Comparison of ENCODE assay signal across 26 cellular contexts in the genomic region with DNA sequence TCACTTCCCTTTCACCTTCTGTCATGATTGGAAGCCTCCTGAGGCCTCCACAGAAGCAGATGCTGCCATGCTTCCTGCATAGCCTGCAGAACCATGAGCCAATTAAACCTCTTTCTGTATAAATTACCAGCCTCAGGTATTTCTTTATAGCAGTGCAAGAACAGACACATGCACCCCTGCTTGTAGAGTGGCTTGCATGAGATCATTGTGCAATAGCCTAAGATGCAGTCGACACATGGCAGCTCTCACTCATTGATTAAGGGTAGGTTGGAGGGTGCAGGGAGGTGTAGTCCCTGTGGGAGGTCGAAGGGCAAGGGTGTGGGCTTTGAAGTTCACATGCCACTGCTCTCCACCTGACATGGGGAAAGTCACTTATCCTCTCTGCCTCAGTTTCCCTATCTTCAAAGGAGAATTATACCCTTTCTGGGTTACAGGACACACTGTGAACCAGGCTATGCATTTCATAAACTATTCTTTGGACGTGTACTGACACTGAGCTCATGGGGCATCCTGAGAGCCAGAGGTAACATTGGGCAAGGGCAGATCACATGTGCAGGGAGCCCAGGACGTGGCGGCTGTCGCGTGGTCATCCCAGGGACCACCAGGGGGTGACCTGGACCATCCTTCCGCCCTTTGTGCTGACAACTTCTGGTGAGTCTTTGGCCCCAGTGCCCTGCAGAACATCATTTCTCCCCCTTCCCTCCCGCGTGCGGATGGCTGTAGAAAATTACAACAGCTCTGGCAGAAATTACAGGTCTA.
DNase-seq lines count a peak whose midpoint lies in the region; ATAC-seq and TF ChIP-seq lines count a peak whose summit lies in the region.
"Had no signal": no experiment of that assay in that cellular context is flagged by ENCODE, and none has a peak within 500 bp of the region (broad histone marks: within the 10 kb centered on the region; RNA-seq: fewer than 3 reads in every experiment).

No MANE protein-coding gene starts in this region.

- no peak overlapping the region for H3K4me2 ChIP-seq in osteoblast (ENCODE audit: insufficient read depth, low read length)

- H3K4me1 Mint-ChIP-seq in activated naive CD4-positive, alpha-beta T cell treated with anti-CD3 and anti-CD28 coated beads, Interleukin-2, amount 10 ng/mL, durations not matched to agents 7 days and 5 days: no peaks in the 10 kb centered on the region
- H3K4me1 Mint-ChIP-seq in activated naive CD4-positive, alpha-beta T cell treated with anti-CD3 and anti-CD28 coated beads for 36 hours (ENCODE audit: low read depth): no peaks in the 10 kb centered on the region
- H3K4me1 Mint-ChIP-seq: CD14-positive monocyte had no signal

- H3K27ac Mint-ChIP-seq in activated naive CD4-positive, alpha-beta T cell treated with anti-CD3 and anti-CD28 coated beads, Interleukin-2, amount 10 ng/mL, durations not matched to agents 7 days and 5 days: no peak overlapping the region
- H3K27ac Mint-ChIP-seq in activated naive CD4-positive, alpha-beta T cell treated with anti-CD3 and anti-CD28 coated beads for 36 hours: no peak overlapping the region

- peak; percentile 37 for ATAC-seq in left lobe of liver
- no peak for ATAC-seq in aorta (ENCODE audit: low FRiP score)
- no peak for ATAC-seq in mucosa of descending colon
- no peak for ATAC-seq in HG03045 (IDR thresholded peaks at IDR 0.05; ENCODE audit: unreplicated experiment)
- ATAC-seq: HCT116 had no signal

- CTCF ChIA-PET in activated naive CD4-positive, alpha-beta T cell treated with anti-CD3 and anti-CD28 coated beads, Interleukin-2, amount 10 ng/mL, durations not matched to agents 7 days and 5 days (lab: Charles Lee): no interaction called here
- CTCF ChIA-PET in activated naive CD4-positive, alpha-beta T cell treated with anti-CD3 and anti-CD28 coated beads for 36 hours (lab: Charles Lee): no interaction called here

- H4K20me1 ChIP-seq in osteoblast (ENCODE audit: insufficient read depth, low read length): no peaks in the 10 kb centered on the region

- no peak overlapping the region for H3K4me3 ChIP-seq in osteoblast (ENCODE audit: insufficient read depth, low read length)
- H3K4me3 ChIP-seq in aorta (ENCODE audit: low read length in 2 of 2): no peak overlapping the region
- no peak overlapping the region for H3K4me3 ChIP-seq in mucosa of descending colon
- H3K4me3 ChIP-seq: SJSA1 had no signal

- no peak overlapping the region for H2AFZ ChIP-seq in osteoblast (ENCODE audit: low read length)

- H3K36me3 ChIP-seq in osteoblast (ENCODE audit: insufficient read depth, low read length) (no peaks in the 10 kb centered on the region), aorta (ENCODE audit: control insufficient read depth in 1 of 2, insufficient read depth in 2 of 2, low read length in 1 of 2) (no peaks in the 10 kb centered on the region), mucosa of descending colon (ENCODE audit: low read depth) (no peaks in the 10 kb centered on the region)
- H3K36me3 ChIP-seq: BE2C, SJSA1 had no signal

- H3K9me3 ChIP-seq in osteoblast (ENCODE audit: low read depth, low read length): peaks cover 2% of the 10 kb centered on the region
- peaks cover 9% of the 10 kb centered on the region for H3K9me3 ChIP-seq in aorta (ENCODE audit: control insufficient read depth, low read length)
- peaks cover 12% of the 10 kb centered on the region for H3K9me3 ChIP-seq in mucosa of descending colon
- H3K9me3 ChIP-seq: SJSA1 had no signal

- peak; percentile 1 for DNase-seq in activated naive CD4-positive, alpha-beta T cell treated with anti-CD3 and anti-CD28 coated beads, Interleukin-2, amount 10 ng/mL, durations not matched to agents 7 days and 5 days
- no peak for DNase-seq in activated naive CD4-positive, alpha-beta T cell treated with anti-CD3 and anti-CD28 coated beads for 36 hours
- DNase-seq in left lobe of liver (ENCODE audit: low spot score) (no peak), osteoblast (ENCODE audit: insufficient read length, low spot score, missing footprints) (peak; percentile 32), aorta (peak; percentile 30 to 33), mucosa of descending colon (no peak), NCI-H1092 (lab: John Stamatoyannopoulos, UW) (no peak)
- DNase-seq: 8988T, ACHN, BE2C, Calu3, DND-41, KBM-7, MV-4-11, NCI-H1105 treated with DMSO at 0.1 percent for 48 hours, NCI-H2081, NCI-H2171, NCI-H226, NCI-H510A, NCI-H69, Right ventricle myocardium superior, RPMI8226 had no signal

- H3K9me3 Mint-ChIP-seq in activated naive CD4-positive, alpha-beta T cell treated with anti-CD3 and anti-CD28 coated beads, Interleukin-2, amount 10 ng/mL, durations not matched to agents 7 days and 5 days: peaks cover 7% of the 10 kb centered on the region
- peaks cover 2% of the 10 kb centered on the region for H3K9me3 Mint-ChIP-seq in activated naive CD4-positive, alpha-beta T cell treated with anti-CD3 and anti-CD28 coated beads for 36 hours

- intact Hi-C loops in activated naive CD4-positive, alpha-beta T cell treated with anti-CD3 and anti-CD28 coated beads for 36 hours (cut with micrococcal nuclease): no loop called here
- intact Hi-C loops in aorta (cut with DNase I) (no loop called here), mucosa of descending colon (cut with DNase I, micrococcal nuclease) (no loop called here)

- no peak for TF ChIP-seq CTCF in osteoblast (IDR thresholded peaks at IDR 0.05; ENCODE audit: extremely low read depth, low read depth, low read length)
- no peak for TF ChIP-seq CTCF in mucosa of descending colon (IDR thresholded peaks at IDR 0.05)

- H3K27me3 ChIP-seq in osteoblast (ENCODE audit: insufficient read depth, low read length): peaks cover 14% of the 10 kb centered on the region
- H3K27me3 ChIP-seq in aorta (ENCODE audit: control insufficient read depth in 1 of 2, insufficient read depth in 2 of 2, low read length in 1 of 2): no peaks in the 10 kb centered on the region
- H3K27me3 ChIP-seq: BE2C, SJSA1 had no signal

- H3K27ac ChIP-seq in osteoblast (ENCODE audit: low read depth, low read length) (no peak overlapping the region), aorta (ENCODE audit: low read depth in 1 of 2, low read length in 2 of 2) (no peak overlapping the region)
- H3K27ac ChIP-seq: SJSA1 had no signal

- H3K4me3 Mint-ChIP-seq in activated naive CD4-positive, alpha-beta T cell treated with anti-CD3 and anti-CD28 coated beads, Interleukin-2, amount 10 ng/mL, durations not matched to agents 7 days and 5 days: no peak overlapping the region
- H3K4me3 Mint-ChIP-seq in activated naive CD4-positive, alpha-beta T cell treated with anti-CD3 and anti-CD28 coated beads for 36 hours: no peak overlapping the region
- H3K4me3 Mint-ChIP-seq: CD14-positive monocyte had no signal

- H3K79me2 ChIP-seq in osteoblast (ENCODE audit: insufficient read depth, low read length): no peaks in the 10 kb centered on the region

- no peaks in the 10 kb centered on the region for H3K27me3 Mint-ChIP-seq in activated naive CD4-positive, alpha-beta T cell treated with anti-CD3 and anti-CD28 coated beads, Interleukin-2, amount 10 ng/mL, durations not matched to agents 7 days and 5 days
- H3K27me3 Mint-ChIP-seq in activated naive CD4-positive, alpha-beta T cell treated with anti-CD3 and anti-CD28 coated beads for 36 hours (ENCODE audit: low read depth): peaks cover 23% of the 10 kb centered on the region

- H3K4me1 ChIP-seq in osteoblast (ENCODE audit: insufficient read depth, low read length) (no peaks in the 10 kb centered on the region), aorta (ENCODE audit: control insufficient read depth in 1 of 2, insufficient read depth in 2 of 2, low read length in 2 of 2) (no peaks in the 10 kb centered on the region), mucosa of descending colon (ENCODE audit: low read depth) (no peaks in the 10 kb centered on the region)
- H3K4me1 ChIP-seq: BE2C, SJSA1 had no signal

- H3K36me3 Mint-ChIP-seq in activated naive CD4-positive, alpha-beta T cell treated with anti-CD3 and anti-CD28 coated beads, Interleukin-2, amount 10 ng/mL, durations not matched to agents 7 days and 5 days: no peaks in the 10 kb centered on the region
- no peaks in the 10 kb centered on the region for H3K36me3 Mint-ChIP-seq in activated naive CD4-positive, alpha-beta T cell treated with anti-CD3 and anti-CD28 coated beads for 36 hours (ENCODE audit: low read depth)
- H3K36me3 Mint-ChIP-seq: CD14-positive monocyte had no signal

- 81 to 89% methylated on average over 11 of the region's 11 CpGs for WGBS in aorta, 2 donors

Comparison
In these comparisons a context has a peak if more than half of its experiments do, and no peak if none do; other contexts are left out.
1. DNase-seq: peak in activated naive CD4-positive, alpha-beta T cell treated with anti-CD3 and anti-CD28 coated beads, Interleukin-2, amount 10 ng/mL, durations not matched to agents 7 days and 5 days (single experiment), osteoblast (single experiment) and aorta (2 of 2); none in activated naive CD4-positive, alpha-beta T cell treated with anti-CD3 and anti-CD28 coated beads for 36 hours (single experiment), left lobe of liver (single experiment), mucosa of descending colon (0 of 3) and NCI-H1092 (single experiment).